ENCODE assay signal across 8 cellular contexts in genomic region chr22:31489632-31490495, GRCh38. TPM values are rescaled to one million over a fixed set of nuclear protein-coding genes. Genes with fewer than 3 reads are reported as not detected.
A peak's percentile ranks its signal among the peaks of the same experiment; 100 is the strongest.
DNase-seq lines count a peak whose midpoint lies in the region; ATAC-seq, FAIRE-seq and TF ChIP-seq lines count a peak whose summit lies in the region.

TSS of gene EIF4ENIF1 (minus strand) at chr22:31489842. CDS start at chr22:31488718, 1,124 bp downstream.

- no peaks in the 10 kb centered on the region for H4K20me1 ChIP-seq in KMS-11 (ENCODE audit: insufficient read depth)

- H3K4me3 ChIP-seq in KMS-11 (IDR thresholded peaks at IDR 0.05; ENCODE audit: insufficient read depth, low read depth, low read length) (no peak within 1 kb of the TSS), SJSA1 (peak within 1 kb of the TSS; percentile 88), neuron (ENCODE audit: low read length) (peak within 1 kb of the TSS; percentile 79), stomach smooth muscle (ENCODE audit: low read length in 2 of 2) (peak within 1 kb of the TSS; percentile 81 to 94)

- TF ChIP-seq CTCF in D721Med (IDR thresholded peaks at IDR 0.05; ENCODE audit: insufficient read depth, missing control alignments) = no peak
- 0 out of 2 replicates have a peak, but pooled peaks have one; percentile 12 for TF ChIP-seq CTCF in KMS-11 (conservative IDR thresholded peaks at IDR 0.05; ENCODE audit: low read depth, low read length)
- TF ChIP-seq CTCF in foreskin keratinocyte (conservative IDR thresholded peaks at IDR 0.05) = no peak

- no peak for FAIRE-seq in D721Med (lab: Jason Lieb, UNC)

- H3K27ac ChIP-seq in KMS-11 = peak within 1 kb of the TSS; percentile 98
- peak within 1 kb of the TSS; percentile 97 for H3K27ac ChIP-seq in SJSA1
- peak within 1 kb of the TSS; percentile 96 for H3K27ac ChIP-seq in foreskin keratinocyte
- H3K27ac ChIP-seq in stomach smooth muscle (ENCODE audit: low read length) = peak within 1 kb of the TSS; percentile 89

- H3K9ac ChIP-seq in KMS-11 = peak within 1 kb of the TSS; percentile 95
- peak within 1 kb of the TSS; percentile 77 to 88 for H3K9ac ChIP-seq in stomach smooth muscle (ENCODE audit: low read length in 2 of 2)

- peaks cover 44% of the 10 kb centered on the region for H3K4me1 ChIP-seq in KMS-11 (ENCODE audit: low read depth, poor library complexity, severe bottlenecking)
- peaks cover 12% of the 10 kb centered on the region for H3K4me1 ChIP-seq in SJSA1 (replicated peaks)
- peaks cover 10% of the 10 kb centered on the region for H3K4me1 ChIP-seq in foreskin keratinocyte
- peaks cover 22% of the 10 kb centered on the region for H3K4me1 ChIP-seq in neuron (ENCODE audit: insufficient read depth, low read length)
- H3K4me1 ChIP-seq in stomach smooth muscle (ENCODE audit: control insufficient read depth, insufficient read depth, low read length) = peaks cover 26% of the 10 kb centered on the region

- DNase-seq in D721Med (ENCODE audit: insufficient read length, low spot score) = peak; percentile 36
- DNase-seq in SJSA1 (ENCODE audit: low read depth in 1 of 2, low spot score in 2 of 2) = peak; percentile 90
- DNase-seq in activated gamma-delta T cell treated with anti-CD3 and anti-CD28 coated beads, Interleukin-2, amount 50 U/mL, for 16 hours (ENCODE audit: low read depth) = peak; percentile 72
- DNase-seq in foreskin keratinocyte = peak; percentile 34 to 65

- H3K36me3 ChIP-seq in KMS-11 (ENCODE audit: insufficient read depth) (no peaks in the 10 kb centered on the region), SJSA1 (peaks cover 44% of the 10 kb centered on the region), neuron (ENCODE audit: insufficient read depth, low read length) (peaks cover 25% of the 10 kb centered on the region), stomach smooth muscle (ENCODE audit: control insufficient read depth in 2 of 2, insufficient read depth in 2 of 2, low read length in 2 of 2) (peaks cover 3 to 8% of the 10 kb centered on the region in 2 donors)

- peaks cover 37% of the 10 kb centered on the region for H3K79me2 ChIP-seq in KMS-11 (ENCODE audit: insufficient read depth, low read depth)

- ATAC-seq in GM21529 (IDR thresholded peaks at IDR 0.05; ENCODE audit: unreplicated experiment) (peak; percentile 32), foreskin keratinocyte (peak; percentile 65)

- peak within 1 kb of the TSS; percentile 75 for H2AFZ ChIP-seq in KMS-11 (ENCODE audit: low read depth)
- peak within 1 kb of the TSS; percentile 60 for H2AFZ ChIP-seq in neuron (ENCODE audit: low read depth, low read length)

- no peaks in the 10 kb centered on the region for H3K27me3 ChIP-seq in KMS-11 (ENCODE audit: insufficient read depth, low read depth)
- H3K27me3 ChIP-seq in SJSA1 (replicated peaks) = no peaks in the 10 kb centered on the region
- H3K27me3 ChIP-seq in foreskin keratinocyte = no peaks in the 10 kb centered on the region
- no peaks in the 10 kb centered on the region for H3K27me3 ChIP-seq in neuron (ENCODE audit: insufficient read depth, low read length)
- H3K27me3 ChIP-seq in stomach smooth muscle (ENCODE audit: control insufficient read depth in 1 of 2, insufficient read depth in 2 of 2, low read length in 2 of 2) = no peaks in the 10 kb centered on the region

- H3K9me3 ChIP-seq in SJSA1 (replicated peaks) = no peaks in the 10 kb centered on the region
- H3K9me3 ChIP-seq in neuron (ENCODE audit: low read length) = no peaks in the 10 kb centered on the region
- H3K9me3 ChIP-seq in stomach smooth muscle (ENCODE audit: control insufficient read depth in 2 of 2, low read length in 2 of 2) = no peaks in the 10 kb centered on the region

- H3K4me2 ChIP-seq in KMS-11 = peak within 1 kb of the TSS; percentile 61

RNA-seq across cellular contexts. Expression of gene EIF4ENIF1, which starts in this region (rescaled TPM):
- total RNA-seq in SJSA1 (2014; rRNA removed; shearing (Covaris generic)) = 6.1 and 14.8 TPM in 2 replicates
- total RNA-seq in foreskin keratinocyte = 12.1 and 16.9 TPM in 2 replicates
- 6.7 and 7.2 TPM in 2 replicates for polyA plus RNA-seq in foreskin keratinocyte

Comparison
In these comparisons a context has a peak if more than half of its experiments do, and no peak if none do; other contexts are left out.
1. DNase-seq: peak in every context shown above with its lines; median percentile 90 in SJSA1; 72 in activated gamma-delta T cell treated with anti-CD3 and anti-CD28 coated beads, Interleukin-2, amount 50 U/mL, for 16 hours; 50 in foreskin keratinocyte; 36 in D721Med.